Comparison of ENCODE assay signal across 8 cellular contexts in the genomic region with DNA sequence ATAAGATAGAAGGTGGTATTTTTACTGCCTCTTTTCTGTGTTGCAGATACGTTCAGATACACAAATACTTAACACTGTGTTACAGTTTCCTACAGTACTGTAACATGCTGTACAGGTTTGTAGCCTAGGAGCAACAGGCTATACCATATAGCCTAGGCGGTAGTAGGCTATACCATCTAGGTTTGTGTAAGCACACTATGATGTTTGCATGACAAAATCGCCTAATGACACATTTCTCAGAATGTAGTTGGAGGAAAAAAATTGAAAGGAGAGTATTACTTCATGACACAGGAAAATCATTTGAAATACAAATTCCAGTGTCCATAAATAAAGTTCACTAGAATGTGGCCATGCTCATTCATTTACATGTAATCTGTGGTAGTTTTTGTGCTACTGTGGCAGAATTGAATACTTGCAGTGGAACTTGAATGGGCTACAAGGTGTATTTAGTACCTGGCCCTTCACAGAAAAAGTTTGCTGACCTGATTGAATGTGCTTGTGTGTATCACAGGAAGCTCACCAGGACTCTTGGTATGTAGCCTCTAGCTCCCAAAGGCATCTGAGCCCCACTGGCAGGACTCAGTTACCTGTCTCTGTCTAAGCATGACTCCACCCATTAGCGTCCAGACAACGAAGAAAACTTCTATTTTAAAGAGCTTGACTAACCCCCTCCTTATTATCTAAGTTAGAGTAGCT. TPM values are rescaled to one million over a fixed set of nuclear protein-coding genes. Genes with fewer than 3 reads are reported as not detected.
A peak's percentile ranks its signal among the peaks of the same experiment; 100 is the strongest.
DNase-seq lines count a peak whose midpoint lies in the region; ATAC-seq and TF ChIP-seq lines count a peak whose summit lies in the region.

No MANE protein-coding gene starts in this region.

- no peak overlapping the region; the same call in 1 of the 2 replicates for H3K23ac ChIP-seq in IMR-90 (ENCODE audit: low read depth, low read length)

- H2BK120ac ChIP-seq in IMR-90 (ENCODE audit: low read depth, low read length) = no peak overlapping the region

- no peak overlapping the region for H3K9ac ChIP-seq in IMR-90 (ENCODE audit: low read depth, low read length)
- no peak overlapping the region for H3K9ac ChIP-seq in parathyroid adenoma

- dilution Hi-C loops in IMR-90 (cut with HindIII; ENCODE audit: low sequenced_read_pairs, unreplicated experiment) = no loop called here

- no CpG with 5 or more reads among the region's 5 CpGs for WGBS in IMR-90 (ENCODE audit: extremely low coverage in 2 of 2, insufficient read length in 1 of 2), 2 experiments

- intact Hi-C loops in IMR-90 (cut with micrococcal nuclease) = no loop called here

- H2BK20ac ChIP-seq in IMR-90 (ENCODE audit: low read depth, low read length) = 0 out of 2 replicates have a peak overlapping the region, but pooled peaks have one; percentile 39

- no peak overlapping the region for H2BK5ac ChIP-seq in IMR-90 (ENCODE audit: low read depth, low read length, poor library complexity, severe bottlenecking)

- H3K9me1 ChIP-seq in IMR-90 (ENCODE audit: insufficient read depth, low read length) = peaks cover 34% of the 10 kb centered on the region

- peaks cover 96% of the 10 kb centered on the region for H4K20me1 ChIP-seq in IMR-90 (ENCODE audit: insufficient read depth, low read length)

- H3K79me1 ChIP-seq in IMR-90 (ENCODE audit: low read depth in 1 of 2, low read length in 2 of 2) = peaks cover 14 to 76% of the 10 kb centered on the region in 2 experiments; a peak in 3 of 4 replicates

- no peak for TF ChIP-seq POLR2A in IMR-90 (IDR thresholded peaks at IDR 0.05; ENCODE audit: low read depth, low read length)

- ATAC-seq in GM18502 (IDR thresholded peaks at IDR 0.05; ENCODE audit: poor library complexity, unreplicated experiment) = peak; percentile 29
- ATAC-seq in IMR-90 (ENCODE audit: low read depth) = no peak
- ATAC-seq in GM19463 (IDR thresholded peaks at IDR 0.05; ENCODE audit: unreplicated experiment) = no peak
- ATAC-seq in HG03095 (IDR thresholded peaks at IDR 0.05; ENCODE audit: unreplicated experiment) = no peak

- H2AFZ ChIP-seq in IMR-90 (replicated peaks; ENCODE audit: low read length, poor library complexity) (no peak overlapping the region), parathyroid adenoma (no peak overlapping the region)

- CTCF ChIA-PET in IMR-90 (lab: Yijun Ruan, JAX) = no interaction called here

- DNase-seq in IMR-90 (no peak), coronary artery (ENCODE audit: low spot score) (no peak), ecto neural progenitor cell (ENCODE audit: low spot score) (no peak), GM03348 (ENCODE audit: low spot score) (no peak)

- POLR2A ChIA-PET in IMR-90 (lab: Charles Lee; ENCODE audit: unreplicated experiment) = no interaction called here

- H4K91ac ChIP-seq in IMR-90 (ENCODE audit: insufficient read depth, low read depth, low read length) = no peak overlapping the region

- H2BK15ac ChIP-seq in IMR-90 (ENCODE audit: low read depth, low read length) = no peak overlapping the region

- H3K4me2 ChIP-seq in IMR-90 (ENCODE audit: low read depth, low read length) (peak overlapping the region; percentile 69), parathyroid adenoma (ENCODE audit: low read length) (peak overlapping the region; percentile 20)

- H3K9me3 ChIP-seq in IMR-90 (ENCODE audit: control insufficient read depth, insufficient read depth, low read length) (no peaks in the 10 kb centered on the region), parathyroid adenoma (ENCODE audit: control insufficient read depth, low read length) (no peaks in the 10 kb centered on the region)

- H3K4ac ChIP-seq in IMR-90 (ENCODE audit: low read depth, low read length) = 0 out of 2 replicates have a peak overlapping the region, but pooled peaks have one; percentile 29

- no peak overlapping the region for H3K56ac ChIP-seq in IMR-90 (ENCODE audit: extremely low read depth, insufficient read depth, low read length)

- BruUV-seq in IMR-90 (replicated peaks; lab: Mats Ljungman, UMichigan) = no TSS peak

- in situ Hi-C loops in IMR-90 (cut with MboI; ENCODE audit: low sequenced_read_pairs) = no loop called here

- no peak overlapping the region for H2AK9ac ChIP-seq in IMR-90 (replicated peaks; ENCODE audit: low read depth, low read length, poor library complexity)

- H4K5ac ChIP-seq in IMR-90 (ENCODE audit: low read depth, low read length) = no peak overlapping the region

- H3K27me3 ChIP-seq in IMR-90 (ENCODE audit: control insufficient read depth, insufficient read depth, low read length) (no peaks in the 10 kb centered on the region), parathyroid adenoma (ENCODE audit: control insufficient read depth, insufficient read depth, low read length) (no peaks in the 10 kb centered on the region)

- peaks cover 6% of the 10 kb centered on the region; the same call in 1 of the 2 replicates for H3K36me3 ChIP-seq in IMR-90 (ENCODE audit: control insufficient read depth, insufficient read depth, low read length)
- H3K36me3 ChIP-seq in parathyroid adenoma (ENCODE audit: control insufficient read depth, insufficient read depth, low read length) = no peaks in the 10 kb centered on the region

- H3K4me3 ChIP-seq in IMR-90 (ENCODE audit: insufficient read depth, low read depth, low read length) = no peak overlapping the region
- H3K4me3 ChIP-seq in coronary artery = peak overlapping the region; percentile 36
- H3K4me3 ChIP-seq in parathyroid adenoma (ENCODE audit: low read depth, low read length) = no peak overlapping the region

- H3K14ac ChIP-seq in IMR-90 (replicated peaks; ENCODE audit: low read depth, low read length) = 0 out of 2 replicates have a peak overlapping the region, but pooled peaks have one; percentile 5

- H3K4me1 ChIP-seq in IMR-90 (ENCODE audit: control insufficient read depth, insufficient read depth, low read length) (peaks cover 31% of the 10 kb centered on the region), parathyroid adenoma (peaks cover 32% of the 10 kb centered on the region)

- H3K79me2 ChIP-seq in parathyroid adenoma = peaks cover 46% of the 10 kb centered on the region

- 0 out of 2 replicates have a peak overlapping the region, but pooled peaks have one; percentile 29 for H2AK5ac ChIP-seq in IMR-90 (ENCODE audit: low read depth, low read length)

- TF ChIP-seq CTCF in IMR-90 (conservative IDR thresholded peaks at IDR 0.05; ENCODE audit: low read depth, low read length) = no peak
- TF ChIP-seq CTCF in coronary artery (IDR thresholded peaks at IDR 0.05) = no peak
- TF ChIP-seq CTCF in parathyroid adenoma (IDR thresholded peaks at IDR 0.05) = no peak

- peak overlapping the region; percentile 52; the same call in 1 of the 2 replicates for H3K27ac ChIP-seq in IMR-90 (ENCODE audit: insufficient read depth, low read length)
- peak overlapping the region; percentile 17 to 48 for H3K27ac ChIP-seq in coronary artery
- H3K27ac ChIP-seq in parathyroid adenoma = peak overlapping the region; percentile 7

- no peak for TF ChIP-seq RAD21 in IMR-90 (IDR thresholded peaks at IDR 0.05; ENCODE audit: low read length)

- no peak overlapping the region for H4K8ac ChIP-seq in IMR-90 (ENCODE audit: low read depth in 2 of 2, low read length in 2 of 2)

- H3K18ac ChIP-seq in IMR-90 (ENCODE audit: low read depth, low read length) = peak overlapping the region; percentile 33; the same call in 1 of the 2 replicates

TF ChIP-seq in IMR-90, 13 proteins besides CTCF, POLR2A, EP300 and RAD21:
- no peak for TF ChIP-seq RCOR1 (IDR thresholded peaks at IDR 0.05; ENCODE audit: insufficient replicate concordance, low read length)
- TF ChIP-seq, protein P1, sequence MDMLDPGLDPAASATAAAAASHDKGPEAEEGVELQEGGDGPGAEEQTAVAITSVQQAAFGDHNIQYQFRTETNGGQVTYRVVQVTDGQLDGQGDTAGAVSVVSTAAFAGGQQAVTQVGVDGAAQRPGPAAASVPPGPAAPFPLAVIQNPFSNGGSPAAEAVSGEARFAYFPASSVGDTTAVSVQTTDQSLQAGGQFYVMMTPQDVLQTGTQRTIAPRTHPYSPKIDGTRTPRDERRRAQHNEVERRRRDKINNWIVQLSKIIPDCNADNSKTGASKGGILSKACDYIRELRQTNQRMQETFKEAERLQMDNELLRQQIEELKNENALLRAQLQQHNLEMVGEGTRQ (IDR thresholded peaks at IDR 0.05; ENCODE audit: low read depth, low read length) = no peak
- no peak for TF ChIP-seq MAZ (IDR thresholded peaks at IDR 0.05; ENCODE audit: borderline replicate concordance, low read depth, low read length)
- no peak for TF ChIP-seq BHLHE40 (IDR thresholded peaks at IDR 0.05; ENCODE audit: low read depth, low read length)
- TF ChIP-seq MXI1 (IDR thresholded peaks at IDR 0.05; ENCODE audit: borderline replicate concordance, low read depth, low read length) = no peak
- TF ChIP-seq CEBPB (IDR thresholded peaks at IDR 0.05; ENCODE audit: low read depth, low read length) = no peak
- no peak for TF ChIP-seq FOS (IDR thresholded peaks at IDR 0.05; ENCODE audit: low read depth, low read length)
- no peak for TF ChIP-seq SMC3 (IDR thresholded peaks at IDR 0.05; ENCODE audit: low read depth, low read length)
- TF ChIP-seq MAFK (IDR thresholded peaks at IDR 0.05; ENCODE audit: low read depth, low read length) = no peak
- TF ChIP-seq CHD1 (IDR thresholded peaks at IDR 0.05; ENCODE audit: low read depth, low read length) = no peak

RNA-seq across cellular contexts. Expression of a gene that starts 18.8 kb away (rescaled TPM):
- total RNA-seq in IMR-90 (2012; rRNA removed) = 14.0 and 20.8 TPM in 2 replicates
- 14.7 and 21.5 TPM in 2 replicates for polyA plus RNA-seq in IMR-90 (2012; rRNA removed)
- polyA plus RNA-seq in IMR-90 (2012; cell fraction: cytosol; rRNA removed) = 3.9 and 6.4 TPM in 2 replicates
- 3.2 and 18.6 TPM in 2 replicates for polyA plus RNA-seq in IMR-90 (2012; cell fraction: nucleus; rRNA removed; ENCODE audit: low replicate concordance)
